In the genomic region with DNA sequence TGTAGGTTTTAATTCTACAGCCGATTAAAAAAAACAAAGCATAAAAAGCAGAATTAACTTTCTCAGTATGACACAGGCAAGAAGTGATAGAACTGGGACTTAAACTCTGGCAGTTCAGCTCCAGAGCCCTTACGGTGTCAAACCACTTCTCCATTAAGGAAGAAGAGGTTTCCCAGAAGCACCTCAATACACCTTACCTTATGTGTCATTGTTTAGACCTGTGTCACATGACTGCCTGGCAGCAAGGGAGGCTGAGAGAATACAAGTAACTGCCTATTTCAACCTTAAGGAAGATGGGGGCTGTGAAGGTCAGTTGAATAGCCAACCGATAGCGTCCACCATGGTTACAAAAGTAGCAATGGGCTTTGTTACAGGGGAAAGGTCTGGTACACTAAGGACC, we compare ENCODE assay signal across 18 cellular contexts.
"Had no signal": no experiment of that assay in that cellular context is flagged by ENCODE, and none has a peak within 500 bp of the region (broad histone marks: within the 10 kb centered on the region; RNA-seq: fewer than 3 reads in every experiment).

No MANE protein-coding gene starts in this region.

- H3K27ac ChIP-seq: epithelial cell of prostate, heart left ventricle, neural progenitor cell, right atrium auricular region, tibial artery had no signal

- H3K4me3 ChIP-seq: heart left ventricle, lung, neural progenitor cell, right atrium auricular region, tibial artery had no signal

- H3K36me3 ChIP-seq: heart left ventricle, neural progenitor cell, right atrium auricular region, tibial artery had no signal

- H3K27me3 ChIP-seq: heart left ventricle, neural progenitor cell, right atrium auricular region, tibial artery had no signal

- ATAC-seq: activated naive CD4-positive, alpha-beta T cell treated with anti-CD3 and anti-CD28 coated beads, Interleukin-2, amount 50 U/mL, for 72 hours; left colon; naive thymus-derived CD8-positive, alpha-beta T cell; stimulated activated naive CD8-positive, alpha-beta T cell treated with anti-CD3 and anti-CD28 coated beads, Interleukin-15, Interleukin-2, amounts not matched to agents 100 U/mL and 50 U/mL, for 24 hours; WTC11 had no signal

- H3K9me3 ChIP-seq: heart left ventricle, right atrium auricular region, tibial artery had no signal

- DNase-seq: activated gamma-delta T cell treated with Interleukin-2 at 50 U/mL for 16 hours; activated T-cell treated with anti-CD3 and anti-CD28 coated beads, Interleukin-2, amount 50 U/mL, for 1 hour; cortex of kidney; endodermal cell; heart left ventricle; islet precursor cell; left colon; naive thymus-derived CD8-positive, alpha-beta T cell; stimulated activated CD4-positive, alpha-beta T cell treated with anti-CD3 and anti-CD28 coated beads, Interleukin-4, amount 100 ng/mL, for 4 hours; stimulated activated naive CD8-positive, alpha-beta T cell treated with anti-CD3 and anti-CD28 coated beads, Interleukin-15, Interleukin-2, amounts not matched to agents 100 U/mL and 50 U/mL, for 24 hours; T1000; tibial artery had no signal
